Comparison of ENCODE assay signal across 1 cellular context in genomic region chr6:85405853-85406198, GRCh38.
TF ChIP-seq lines count a peak whose summit lies in the region.

No MANE protein-coding gene starts in this region.

TF ChIP-seq in HCT116, 20 proteins besides CTCF, POLR2A, EP300 and RAD21 (continued from another document):
- TF ChIP-seq REST (IDR thresholded peaks at IDR 0.05; ENCODE audit: low read depth) (no peak), EGR1 (IDR thresholded peaks at IDR 0.05; ENCODE audit: low read depth) (no peak), FOSL1 (IDR thresholded peaks at IDR 0.05; ENCODE audit: low read depth) (no peak), JUND (IDR thresholded peaks at IDR 0.05) (no peak), EZH2phosphoT487 (IDR thresholded peaks at IDR 0.05; ENCODE audit: borderline replicate concordance) (no peak), ZNF274 (IDR thresholded peaks at IDR 0.05; ENCODE audit: low read depth, low read length) (no peak), SIN3A (IDR thresholded peaks at IDR 0.05; ENCODE audit: low read depth) (no peak), ZBTB33 (IDR thresholded peaks at IDR 0.05; ENCODE audit: extremely low read depth, insufficient replicate concordance, low read length) (no peak), POLR2AphosphoS5 (IDR thresholded peaks at IDR 0.05; ENCODE audit: low read depth, low read length) (no peak), MAX (IDR thresholded peaks at IDR 0.05) (no peak), ELF1 (IDR thresholded peaks at IDR 0.05; ENCODE audit: borderline replicate concordance, low read depth) (no peak), ZFX (IDR thresholded peaks at IDR 0.05) (no peak)
